33 cellular contexts compared by ENCODE assay signal in genomic region chr6:119127627-119128026, GRCh38.
"Had no signal": no experiment of that assay in that cellular context is flagged by ENCODE, and none has a peak within 500 bp of the region (broad histone marks: within the 10 kb centered on the region; RNA-seq: fewer than 3 reads in every experiment).

No MANE protein-coding gene starts in this region.

- H3K4me3 Mint-ChIP-seq: activated B cell treated with CpG ODN at 0.5 μM for 24 hours; activated CD8-positive, alpha-beta memory T cell treated with anti-CD3 and anti-CD28 coated beads, Interleukin-2, amount 10 ng/mL, durations not matched to agents 7 days and 5 days; activated CD8-positive, alpha-beta T cell treated with anti-CD3 and anti-CD28 coated beads, Interleukin-2, amount 10 ng/mL, durations not matched to agents 7 days and 5 days; activated naive CD4-positive, alpha-beta T cell treated with anti-CD3 and anti-CD28 coated beads, Interleukin-2, amount 10 ng/mL, durations not matched to agents 7 days and 5 days; activated naive CD8-positive, alpha-beta T cell treated with anti-CD3 and anti-CD28 coated beads, Interleukin-2, amount 10 ng/mL, durations not matched to agents 7 days and 5 days; activated T-helper 1 cell treated with anti-CD3 and anti-CD28 coated beads, Interleukin-12 subunit alpha, Interleukin-12 subunit beta, Interleukin-2, Interleukin-4 antibody, amounts not matched to agents 30 ng/mL and 10 ng/mL and 1 ng/mL, durations not matched to agents 14 hours and 24 hours and 36 hours; brain; T-helper 17 cell; T-helper 2 cell treated with Interferon-gamma antibody and Interleukin-4, amounts not matched to agents 5 μg/mL and 100 μg/mL, for 36 hours had no signal

- H3K27me3 ChIP-seq: ascending aorta, breast epithelium, cardiac muscle cell, colonic mucosa, esophagus squamous epithelium, gastroesophageal sphincter, heart right ventricle had no signal

- H3K27me3 Mint-ChIP-seq: activated B cell treated with CpG ODN at 0.5 μM for 24 hours had no signal

- H3K4me1 Mint-ChIP-seq: activated B cell treated with CpG ODN at 0.5 μM for 24 hours; activated naive CD4-positive, alpha-beta T cell treated with anti-CD3 and anti-CD28 coated beads, Interleukin-2, amount 10 ng/mL, durations not matched to agents 7 days and 5 days had no signal

- H3K9me3 Mint-ChIP-seq: activated B cell treated with CpG ODN at 0.5 μM for 24 hours; activated naive CD4-positive, alpha-beta T cell treated with anti-CD3 and anti-CD28 coated beads, Interleukin-2, amount 10 ng/mL, durations not matched to agents 7 days and 5 days; activated naive CD4-positive, alpha-beta T cell treated with anti-CD3 and anti-CD28 coated beads, Interleukin-2, amount 50 U/mL, for 72 hours; activated naive CD8-positive, alpha-beta T cell treated with anti-CD3 and anti-CD28 coated beads, Interleukin-2, amount 10 ng/mL, durations not matched to agents 7 days and 5 days; activated T-helper 1 cell treated with anti-CD3 and anti-CD28 coated beads, Interleukin-12 subunit alpha, Interleukin-12 subunit beta, Interleukin-2, Interleukin-4 antibody, amounts not matched to agents 30 ng/mL and 10 ng/mL and 1 ng/mL, durations not matched to agents 14 hours and 24 hours and 36 hours; activated T-helper 2 cell treated with anti-CD3 and anti-CD28 coated beads, Interferon-gamma antibody, Interleukin-2, Interleukin-4, amounts not matched to agents 10 μg/mL and 5 μg/mL and 100 μg/mL, durations not matched to agents 14 hours and 24 hours and 36 hours; T-helper 2 cell treated with Interferon-gamma antibody and Interleukin-4, amounts not matched to agents 5 μg/mL and 100 μg/mL, for 36 hours had no signal

- DNase-seq: activated B cell treated with CpG ODN at 0.5 μM for 24 hours; activated CD4-positive, alpha-beta T cell treated with anti-CD3 and anti-CD28 coated beads for 48 hours; activated CD4-positive, alpha-beta T cell treated with anti-CD3 and anti-CD28 coated beads, Interleukin-2, amount 50 U/mL, for 1 hour; activated CD4-positive, alpha-beta T cell treated with anti-CD3 and anti-CD28 coated beads, Interleukin-2, amount 50 U/mL, for 48 hours; activated CD8-positive, alpha-beta memory T cell treated with anti-CD3 and anti-CD28 coated beads, Interleukin-2, amount 10 ng/mL, durations not matched to agents 7 days and 5 days; activated CD8-positive, alpha-beta memory T cell treated with anti-CD3 and anti-CD28 coated beads, Interleukin-2, amount 50 U/mL, for 4 hours; activated CD8-positive, alpha-beta T cell treated with anti-CD3 and anti-CD28 coated beads, Interleukin-2, amount 10 ng/mL, durations not matched to agents 7 days and 5 days; activated effector memory CD4-positive, alpha-beta T cell treated with anti-CD3 and anti-CD28 coated beads, Interleukin-2, amount 50 U/mL, for 16 hours; activated naive CD4-positive, alpha-beta T cell treated with anti-CD3 and anti-CD28 coated beads, Interleukin-2, amount 10 ng/mL, durations not matched to agents 7 days and 5 days; activated naive CD8-positive, alpha-beta T cell treated with anti-CD3 and anti-CD28 coated beads, Interleukin-2, amount 10 ng/mL, durations not matched to agents 7 days and 5 days; activated T-cell treated with anti-CD3 and anti-CD28 coated beads, Interleukin-2, amount 50 U/mL, for 1 hour; activated T-cell treated with anti-CD3 and anti-CD28 coated beads, Interleukin-2, amount 50 U/mL, for 48 hours; central memory CD4-positive, alpha-beta T cell; cerebellar nuclear complex; colonic mucosa; effector CD8-positive, alpha-beta T cell; esophagus squamous epithelium; foreskin melanocyte; heart right ventricle; T-helper 17 cell; T1000; WERI-Rb-1 had no signal

- ATAC-seq: activated CD4-positive, CD25-positive, alpha-beta regulatory T cell treated with anti-CD3 and anti-CD28 coated beads, Interleukin-2, amount 50 U/mL, for 24 hours; activated CD8-positive, alpha-beta memory T cell treated with anti-CD3 and anti-CD28 coated beads, Interleukin-2, amount 10 ng/mL, durations not matched to agents 7 days and 5 days; activated CD8-positive, alpha-beta T cell treated with anti-CD3 and anti-CD28 coated beads, Interleukin-2, amount 10 ng/mL, durations not matched to agents 7 days and 5 days; activated naive CD4-positive, alpha-beta T cell treated with anti-CD3 and anti-CD28 coated beads, Interleukin-2, amount 50 U/mL, for 72 hours; gastroesophageal sphincter; T-helper 17 cell had no signal

- H3K36me3 Mint-ChIP-seq: activated CD8-positive, alpha-beta memory T cell treated with anti-CD3 and anti-CD28 coated beads, Interleukin-2, amount 10 ng/mL, durations not matched to agents 7 days and 5 days; activated naive CD4-positive, alpha-beta T cell treated with anti-CD3 and anti-CD28 coated beads, Interleukin-2, amount 10 ng/mL, durations not matched to agents 7 days and 5 days; activated naive CD4-positive, alpha-beta T cell treated with anti-CD3 and anti-CD28 coated beads, Interleukin-2, amount 50 U/mL, for 72 hours; activated naive CD8-positive, alpha-beta T cell treated with anti-CD3 and anti-CD28 coated beads, Interleukin-2, amount 10 ng/mL, durations not matched to agents 7 days and 5 days; brain had no signal

- H3K4me3 ChIP-seq: ascending aorta, breast epithelium, cardiac muscle cell, colonic mucosa, esophagus squamous epithelium, gastroesophageal sphincter, heart right ventricle had no signal

- H3K4me1 ChIP-seq: breast epithelium had no signal

- H3K27ac ChIP-seq: ascending aorta, breast epithelium, cardiac muscle cell, colonic mucosa, epithelial cell of prostate, esophagus squamous epithelium, gastroesophageal sphincter, heart right ventricle, WERI-Rb-1 had no signal

- H3K36me3 ChIP-seq: ascending aorta, breast epithelium, cardiac muscle cell, colonic mucosa, esophagus squamous epithelium, gastroesophageal sphincter, heart right ventricle, WERI-Rb-1 had no signal

- H3K27ac Mint-ChIP-seq: activated B cell treated with CpG ODN at 0.5 μM for 24 hours; activated CD8-positive, alpha-beta memory T cell treated with anti-CD3 and anti-CD28 coated beads, Interleukin-2, amount 10 ng/mL, durations not matched to agents 7 days and 5 days; activated CD8-positive, alpha-beta T cell treated with anti-CD3 and anti-CD28 coated beads, Interleukin-2, amount 10 ng/mL, durations not matched to agents 7 days and 5 days; activated naive CD4-positive, alpha-beta T cell treated with anti-CD3 and anti-CD28 coated beads, Interleukin-2, amount 10 ng/mL, durations not matched to agents 7 days and 5 days; activated naive CD4-positive, alpha-beta T cell treated with anti-CD3 and anti-CD28 coated beads, Interleukin-2, amount 50 U/mL, for 72 hours; activated naive CD8-positive, alpha-beta T cell treated with anti-CD3 and anti-CD28 coated beads, Interleukin-2, amount 10 ng/mL, durations not matched to agents 7 days and 5 days; activated T-helper 1 cell treated with anti-CD3 and anti-CD28 coated beads, Interleukin-12 subunit alpha, Interleukin-12 subunit beta, Interleukin-2, Interleukin-4 antibody, amounts not matched to agents 30 ng/mL and 10 ng/mL and 1 ng/mL, durations not matched to agents 14 hours and 24 hours and 36 hours; activated T-helper 2 cell treated with anti-CD3 and anti-CD28 coated beads, Interferon-gamma antibody, Interleukin-2, Interleukin-4, amounts not matched to agents 10 μg/mL and 5 μg/mL and 100 μg/mL, durations not matched to agents 14 hours and 24 hours and 36 hours; brain; T-helper 17 cell; T-helper 2 cell treated with Interferon-gamma antibody and Interleukin-4, amounts not matched to agents 5 μg/mL and 100 μg/mL, for 36 hours had no signal
